Comparison of ENCODE assay signal across 23 cellular contexts in genomic region chr17:73749337-73749807, GRCh38.
A peak's percentile ranks its signal among the peaks of the same experiment; 100 is the strongest.
DNase-seq lines count a peak whose midpoint lies in the region; ATAC-seq and TF ChIP-seq lines count a peak whose summit lies in the region.
"Had no signal": no experiment of that assay in that cellular context is flagged by ENCODE, and none has a peak within 500 bp of the region (broad histone marks: within the 10 kb centered on the region; RNA-seq: fewer than 3 reads in every experiment).

No MANE protein-coding gene starts in this region.

- peak; percentile 76 to 81 for ATAC-seq in activated T-cell treated with anti-CD3 and anti-CD28 coated beads, Interleukin-2, amount 50 U/mL, for 72 hours (replicated peaks in 1 of 2)
- ATAC-seq: naive thymus-derived CD8-positive, alpha-beta T cell had no signal

- H3K36me3 Mint-ChIP-seq in activated T-cell treated with anti-CD3 and anti-CD28 coated beads, Interleukin-2, amount 50 U/mL, for 72 hours (ENCODE audit: insufficient read depth in 2 of 2) = no peaks in the 10 kb centered on the region
- H3K36me3 Mint-ChIP-seq in activated T-cell treated with anti-CD3 and anti-CD28 coated beads, Interleukin-2, amount 50 U/mL, for 24 hours (ENCODE audit: low read depth) = no peaks in the 10 kb centered on the region
- H3K36me3 Mint-ChIP-seq: brain; CD8-positive, alpha-beta memory T cell; naive thymus-derived CD8-positive, alpha-beta T cell had no signal

- H3K9me3 Mint-ChIP-seq in activated T-cell treated with anti-CD3 and anti-CD28 coated beads, Interleukin-2, amount 50 U/mL, for 72 hours = no peaks in the 10 kb centered on the region
- H3K9me3 Mint-ChIP-seq in activated T-cell treated with anti-CD3 and anti-CD28 coated beads, Interleukin-2, amount 50 U/mL, for 24 hours = no peaks in the 10 kb centered on the region
- H3K9me3 Mint-ChIP-seq: CD8-positive, alpha-beta memory T cell; naive thymus-derived CD8-positive, alpha-beta T cell had no signal

- H3K4me1 Mint-ChIP-seq in activated T-cell treated with anti-CD3 and anti-CD28 coated beads, Interleukin-2, amount 50 U/mL, for 72 hours (ENCODE audit: low read depth) = no peaks in the 10 kb centered on the region
- H3K4me1 Mint-ChIP-seq in activated T-cell treated with anti-CD3 and anti-CD28 coated beads, Interleukin-2, amount 50 U/mL, for 24 hours (ENCODE audit: low read depth) = no peaks in the 10 kb centered on the region
- H3K4me1 Mint-ChIP-seq: B cell; CD8-positive, alpha-beta memory T cell had no signal

- H3K4me3 Mint-ChIP-seq in activated T-cell treated with anti-CD3 and anti-CD28 coated beads, Interleukin-2, amount 50 U/mL, for 72 hours = no peak overlapping the region
- no peak overlapping the region for H3K4me3 Mint-ChIP-seq in activated T-cell treated with anti-CD3 and anti-CD28 coated beads, Interleukin-2, amount 50 U/mL, for 24 hours
- H3K4me3 Mint-ChIP-seq: B cell; brain; CD8-positive, alpha-beta memory T cell; naive thymus-derived CD8-positive, alpha-beta T cell had no signal

- no peak for DNase-seq in activated T-cell treated with anti-CD3 and anti-CD28 coated beads, Interleukin-2, amount 50 U/mL, for 72 hours
- DNase-seq in activated T-cell treated with anti-CD3 and anti-CD28 coated beads, Interleukin-2, amount 50 U/mL, for 24 hours = no peak
- DNase-seq in DMS53 treated with DMSO at 0.1 percent for 48 hours (lab: John Stamatoyannopoulos, UW; ENCODE audit: unreplicated experiment) = peak; percentile 28
- DNase-seq in SW480 (ENCODE audit: low spot score) = peak; percentile 21
- DNase-seq in kidney tubule cell (ENCODE audit: low spot score) = peak; percentile 15
- no peak for DNase-seq in NOMO-1 treated with DMSO at 0.1 percent for 48 hours (lab: John Stamatoyannopoulos, UW; ENCODE audit: unreplicated experiment)
- no peak for DNase-seq in GM10266 (ENCODE audit: extremely low spot score)
- no peak for DNase-seq in COLO829 (ENCODE audit: low spot score)
- DNase-seq: activated CD8-positive, alpha-beta memory T cell treated with anti-CD3 and anti-CD28 coated beads, Interleukin-2, amount 50 U/mL, for 48 hours; activated effector memory CD4-positive, alpha-beta T cell treated with anti-CD3 and anti-CD28 coated beads, Interleukin-2, amount 50 U/mL, for 16 hours; CD8-positive, alpha-beta memory T cell; glutamatergic neuron; islet precursor cell; KBM-7; MG63; midbrain; naive thymus-derived CD8-positive, alpha-beta T cell; nucleus accumbens; psoas muscle; stimulated activated naive CD4-positive, alpha-beta T cell treated with Interleukin-2 at 50 U/mL for 16 hours; T-helper 9 cell had no signal

- H3K27me3 Mint-ChIP-seq in activated T-cell treated with anti-CD3 and anti-CD28 coated beads, Interleukin-2, amount 50 U/mL, for 72 hours (ENCODE audit: low read depth) = no peaks in the 10 kb centered on the region
- H3K27me3 Mint-ChIP-seq in activated T-cell treated with anti-CD3 and anti-CD28 coated beads, Interleukin-2, amount 50 U/mL, for 24 hours = no peaks in the 10 kb centered on the region

- no peak for TF ChIP-seq CTCF in GM10266 (IDR thresholded peaks at IDR 0.05; ENCODE audit: control insufficient read depth, insufficient read depth, low read depth, missing control alignments)

- no peak overlapping the region for H3K27ac Mint-ChIP-seq in activated T-cell treated with anti-CD3 and anti-CD28 coated beads, Interleukin-2, amount 50 U/mL, for 72 hours
- H3K27ac Mint-ChIP-seq in activated T-cell treated with anti-CD3 and anti-CD28 coated beads, Interleukin-2, amount 50 U/mL, for 24 hours = no peak overlapping the region
- H3K27ac Mint-ChIP-seq: B cell; CD8-positive, alpha-beta memory T cell had no signal

Comparison
In these comparisons a context has a peak if more than half of its experiments do, and no peak if none do; other contexts are left out.
1. DNase-seq: peak in DMS53 treated with DMSO at 0.1 percent for 48 hours (single experiment), SW480 (single experiment) and kidney tubule cell (single experiment); none in activated T-cell treated with anti-CD3 and anti-CD28 coated beads, Interleukin-2, amount 50 U/mL, for 72 hours (0 of 2), activated T-cell treated with anti-CD3 and anti-CD28 coated beads, Interleukin-2, amount 50 U/mL, for 24 hours (single experiment), NOMO-1 treated with DMSO at 0.1 percent for 48 hours (single experiment), GM10266 (single experiment) and COLO829 (single experiment).